ENCODE assay signal across 9 cellular contexts in genomic region chr14:77028384-77029246, GRCh38. TPM values are rescaled to one million over a fixed set of nuclear protein-coding genes. Genes with fewer than 3 reads are reported as not detected.
DNase-seq lines count a peak whose midpoint lies in the region; ATAC-seq, FAIRE-seq and TF ChIP-seq lines count a peak whose summit lies in the region.
"Had no signal": no experiment of that assay in that cellular context is flagged by ENCODE, and none has a peak within 500 bp of the region (broad histone marks: within the 10 kb centered on the region; RNA-seq: fewer than 3 reads in every experiment).

IRF2BPL (minus strand) TSS chr14:77028708; CDS start chr14:77027792, 916 bp downstream.

- peak; percentile 94 for DNase-seq in AG09309 (ENCODE audit: low read depth)
- peak; percentile 94 for DNase-seq in NCI-H226
- peak; percentile 96 for DNase-seq in mammary epithelial cell
- peak; percentile 88 for DNase-seq in iPS-NIHi11 (ENCODE audit: low spot score)
- peak; percentile 98 for DNase-seq in small intestine

- peak within 1 kb of the TSS; percentile 83 for H3K9ac ChIP-seq in mammary epithelial cell (ENCODE audit: insufficient read depth, low read length)

- H3K79me2 ChIP-seq in mammary epithelial cell (ENCODE audit: insufficient read depth, low read length): peaks cover 44% of the 10 kb centered on the region

- BruUV-seq in mammary epithelial cell (replicated peaks; lab: Mats Ljungman, UMichigan): TSS peak; percentile 11

- H3K27ac ChIP-seq in mammary epithelial cell (ENCODE audit: insufficient read depth, low read depth, low read length) (peak within 1 kb of the TSS; percentile 81), small intestine (ENCODE audit: low read depth in 1 of 2, low read length in 1 of 2) (peak within 1 kb of the TSS; percentile 97 to 99)

- peaks cover 48% of the 10 kb centered on the region for H3K4me1 ChIP-seq in mammary epithelial cell (ENCODE audit: insufficient read depth, low read length)
- peaks cover 0 to 13% of the 10 kb centered on the region in 2 donors for H3K4me1 ChIP-seq in small intestine (ENCODE audit: control insufficient read depth in 2 of 2, insufficient read depth in 1 of 2, low read depth in 1 of 2, low read length in 1 of 2)

- dilution Hi-C loops in mammary epithelial cell (cut with HindIII; ENCODE audit: low sequenced_read_pairs): no loop called here

- ATAC-seq in GM19023 (IDR thresholded peaks at IDR 0.05; ENCODE audit: unreplicated experiment) (peak; percentile 70), HG03196 (IDR thresholded peaks at IDR 0.05; ENCODE audit: unreplicated experiment) (peak; percentile 72)

- H2AFZ ChIP-seq in mammary epithelial cell (ENCODE audit: low read depth, low read length): peak within 1 kb of the TSS; percentile 78

- H3K27me3 ChIP-seq in mammary epithelial cell (ENCODE audit: insufficient read depth, low read length) (no peaks in the 10 kb centered on the region), small intestine (ENCODE audit: control insufficient read depth in 2 of 2, insufficient read depth in 2 of 2, low read length in 2 of 2) (no peaks in the 10 kb centered on the region)

- H4K20me1 ChIP-seq in mammary epithelial cell (ENCODE audit: insufficient read depth, low read length): peaks cover 4% of the 10 kb centered on the region

- under 1% methylated on average over 17 of the region's 84 CpGs for WGBS in mammary epithelial cell (ENCODE audit: low coverage, missing lambda C conversion rate)
- 1% methylated on average over 62 to 84 of the region's 84 CpGs for WGBS in small intestine, 3 donors

- peak within 1 kb of the TSS; percentile 83 for H3K4me3 ChIP-seq in AG09309 (ENCODE audit: control insufficient read depth, low read depth, low read length)
- peak within 1 kb of the TSS; percentile 97 for H3K4me3 ChIP-seq in WI38 (ENCODE audit: low read depth, low read length)
- H3K4me3 ChIP-seq in mammary epithelial cell (replicated peaks in 1 of 3; ENCODE audit: insufficient read depth in 1 of 3, low read depth in 2 of 3, low read length in 3 of 3): peak within 1 kb of the TSS; percentile 56 to 88 (median 79)
- peak within 1 kb of the TSS; percentile 83 to 86 for H3K4me3 ChIP-seq in small intestine (ENCODE audit: low read depth in 1 of 2, low read length in 2 of 2)

- peak within 1 kb of the TSS; percentile 98 for H3K4me2 ChIP-seq in mammary epithelial cell (ENCODE audit: insufficient read depth, low read depth, low read length)

- in situ Hi-C loops in mammary epithelial cell (cut with MboI; ENCODE audit: low sequenced_read_pairs in 2 of 2): no loop called here

- CTCF ChIA-PET in mammary epithelial cell (lab: Charles Lee; ENCODE audit: low non-redundant PET): interaction anchor here (0.6 to 0.7 kb wide), 4 partner anchors 24 to 360 kb away, joined by 3 to 19 read pairs (median 8); no protein-coding TSS in a partner anchor

- FAIRE-seq in small intestine (lab: Jason Lieb, UNC): no peak
- FAIRE-seq: colon had no signal

- no peaks in the 10 kb centered on the region for H3K9me3 ChIP-seq in mammary epithelial cell (replicated peaks; ENCODE audit: insufficient read depth, low read length)
- H3K9me3 ChIP-seq in small intestine (ENCODE audit: control insufficient read depth, low read depth): no peaks in the 10 kb centered on the region

- TF ChIP-seq CTCF in AG09309 (IDR thresholded peaks at IDR 0.05; ENCODE audit: control insufficient read depth, insufficient read depth, low read depth, low read length, missing control alignments): no peak
- TF ChIP-seq CTCF in WI38 (IDR thresholded peaks at IDR 0.05; ENCODE audit: low read depth, low read length): no peak
- no peak for TF ChIP-seq CTCF in mammary epithelial cell (conservative IDR thresholded peaks at IDR 0.05 in 1 of 2, IDR thresholded peaks at IDR 0.05 in 1 of 2; ENCODE audit: extremely low read depth in 1 of 2, insufficient read depth in 1 of 2, low read depth in 1 of 2, low read length in 2 of 2)

- H3K36me3 ChIP-seq in mammary epithelial cell (ENCODE audit: insufficient read depth, low read length) (peaks cover 9% of the 10 kb centered on the region), small intestine (ENCODE audit: control insufficient read depth in 2 of 2, insufficient read depth in 2 of 2, low read length in 2 of 2) (peaks cover 0 to 2% of the 10 kb centered on the region in 2 donors)

- intact Hi-C loops in mammary epithelial cell (cut with micrococcal nuclease): loop anchor here (1.0 kb wide), 5 partner anchors 17 to 152 kb away; no protein-coding TSS in a partner anchor

RNA-seq across cellular contexts. Expression of gene IRF2BPL, which starts in this region (rescaled TPM):
- total RNA-seq in mammary epithelial cell: 10 to 100 TPM; 41.3 to 49.4 TPM
- polyA plus RNA-seq in mammary epithelial cell (14.0 TPM), small intestine (10 to 100 TPM in 1 of 3 donors, 1 to 10 TPM in 2; 2.0 to 14.3 (median 3.2) TPM)
- 13.7 TPM for polyA minus RNA-seq in mammary epithelial cell

Comparison
In these comparisons a context has a peak if more than half of its experiments do, and no peak if none do; other contexts are left out.
1. Peak in every context shown above with its lines: DNase-seq, ATAC-seq, H3K4me3 ChIP-seq and H3K27ac ChIP-seq.